In the genomic region with DNA sequence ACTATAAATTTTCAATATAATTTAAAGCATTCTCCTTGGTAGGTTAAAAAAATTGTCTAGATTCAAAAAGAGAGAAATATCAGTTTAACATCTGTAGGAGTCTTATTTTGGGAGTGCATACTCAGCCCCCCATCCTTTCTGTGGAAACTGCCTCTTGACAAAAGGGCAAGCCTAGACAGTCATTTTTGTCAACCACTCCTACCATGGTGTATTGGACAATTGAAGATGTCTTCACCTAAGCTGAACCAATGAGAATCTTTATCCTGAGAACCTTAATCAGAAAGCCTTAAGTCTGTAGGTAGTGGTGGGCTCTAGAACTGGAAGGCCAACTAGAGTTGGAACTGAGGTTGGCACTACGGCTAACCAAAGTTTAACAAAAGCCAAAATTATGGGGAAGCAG, we compare ENCODE assay signal across 27 cellular contexts.
A peak's percentile ranks its signal among the peaks of the same experiment; 100 is the strongest.
DNase-seq lines count a peak whose midpoint lies in the region; ATAC-seq, FAIRE-seq and TF ChIP-seq lines count a peak whose summit lies in the region.
"Had no signal": no experiment of that assay in that cellular context is flagged by ENCODE, and none has a peak within 500 bp of the region (broad histone marks: within the 10 kb centered on the region; RNA-seq: fewer than 3 reads in every experiment).

No MANE protein-coding gene starts in this region.

- H3K79me1 ChIP-seq in H9 (ENCODE audit: insufficient read depth, low read depth, low read length, poor library complexity, severe bottlenecking) = no peaks in the 10 kb centered on the region

- no peaks in the 10 kb centered on the region for H3K9me1 ChIP-seq in K562 (ENCODE audit: control insufficient read depth, insufficient read depth, low read length)

- no peak for TF ChIP-seq EP300 in K562 (IDR thresholded peaks at IDR 0.05; ENCODE audit: low read length)

- no peak overlapping the region for H3K27ac Mint-ChIP-seq in H9
- no peak overlapping the region for H3K27ac Mint-ChIP-seq in activated T-helper 17 cell treated with anti-CD3 and anti-CD28 coated beads, Interleukin-2, amount 50 U/mL, for 72 hours
- H3K27ac Mint-ChIP-seq: CD14-positive monocyte; CD4-positive, alpha-beta memory T cell; CD4-positive, CD25-positive, alpha-beta regulatory T cell; CD8-positive, alpha-beta memory T cell had no signal

- no peak overlapping the region for H3K4ac ChIP-seq in H9 (ENCODE audit: low read depth, low read length)

- intact Hi-C loops in HCT116 (cut with micrococcal nuclease) (no loop called here), K562 (cut with micrococcal nuclease) (no loop called here)

- BruUV-seq in HCT116 (replicated peaks; lab: Mats Ljungman, UMichigan) (no TSS peak), K562 (replicated peaks; lab: Mats Ljungman, UMichigan) (no TSS peak)

- TF ChIP-seq POLR2A in HCT116 (IDR thresholded peaks at IDR 0.05; ENCODE audit: borderline replicate concordance, extremely low read depth, insufficient read depth, insufficient read length) (no peak), K562 (conservative IDR thresholded peaks at IDR 0.05) (no peak)

- H2BK15ac ChIP-seq in H9 (ENCODE audit: low read depth, low read length) = no peak overlapping the region

- H3K4me1 ChIP-seq in H9 (ENCODE audit: insufficient read depth, low read length) = no peaks in the 10 kb centered on the region
- peaks cover 0 to 11% of the 10 kb centered on the region in 2 experiments; a peak in 3 of 4 replicates for H3K4me1 ChIP-seq in HCT116 (ENCODE audit: control insufficient read depth in 1 of 2, insufficient read depth in 2 of 2, low read length in 2 of 2)
- peaks cover 11% of the 10 kb centered on the region for H3K4me1 ChIP-seq in Loucy (ENCODE audit: insufficient read depth, low read length, poor library complexity, severe bottlenecking)
- peaks cover 0 to 5% of the 10 kb centered on the region in 2 experiments; a peak in 2 of 5 replicates for H3K4me1 ChIP-seq in K562 (replicated peaks in 1 of 2; ENCODE audit: control insufficient read depth in 2 of 2, insufficient read depth in 2 of 2, low read length in 2 of 2)
- H3K4me1 ChIP-seq: BE2C, BLaER1 had no signal

- H3K9me3 ChIP-seq in H9 (ENCODE audit: control insufficient read depth, low read depth, low read length) = no peaks in the 10 kb centered on the region
- no peaks in the 10 kb centered on the region for H3K9me3 ChIP-seq in HCT116 (ENCODE audit: control insufficient read depth in 1 of 2, insufficient read depth in 1 of 2, low read depth in 1 of 2, low read length in 2 of 2)
- H3K9me3 ChIP-seq in Loucy (ENCODE audit: insufficient read depth, low read depth, low read length) = no peaks in the 10 kb centered on the region
- H3K9me3 ChIP-seq in K562 (replicated peaks; ENCODE audit: control insufficient read depth, insufficient read depth, low read depth, low read length) = 0 out of 2 replicates have a peak, but pooled peaks cover 1% of the 10 kb centered on the region
- H3K9me3 ChIP-seq: BE2C, BLaER1 had no signal

- H3F3A ChIP-seq in Loucy (ENCODE audit: low read depth) = no peaks in the 10 kb centered on the region

- no peak overlapping the region for H2BK20ac ChIP-seq in H9 (ENCODE audit: low read depth, low read length, poor library complexity, severe bottlenecking)

- no peak overlapping the region for H3K18ac ChIP-seq in H9 (ENCODE audit: insufficient read length, low read depth, low read length)

- TF ChIP-seq RAD21 in HCT116 (IDR thresholded peaks at IDR 0.05; ENCODE audit: low read depth) (no peak), K562 (CRISPR knock-in tag; conservative IDR thresholded peaks at IDR 0.05 in 1 of 2, IDR thresholded peaks at IDR 0.05 in 1 of 2) (no peak)

- peaks cover 2 to 3% of the 10 kb centered on the region in 2 experiments for H3K4me1 Mint-ChIP-seq in H9
- H3K4me1 Mint-ChIP-seq in activated T-helper 17 cell treated with anti-CD3 and anti-CD28 coated beads, Interleukin-2, amount 50 U/mL, for 72 hours = peaks cover 5% of the 10 kb centered on the region
- H3K4me1 Mint-ChIP-seq: CD14-positive monocyte had no signal

- WGBS in H9 (ENCODE audit: extremely low coverage, insufficient read length, low lambda C conversion rate) = no CpG with 5 or more reads among the region's 1 CpG
- 93% methylated on average over 1 of the region's 1 CpG for WGBS in K562 (ENCODE audit: insufficient coverage, low coverage, missing lambda C conversion rate)

- CTCF ChIA-PET in HCT116 (lab: Charles Lee) = no interaction called here
- CTCF ChIA-PET in K562 (lab: Yijun Ruan, JAX; ENCODE audit: low intra/inter-chr PET ratio) = no interaction called here

- H2AFZ ChIP-seq in H9 (ENCODE audit: low read length) (no peak overlapping the region), HCT116 (ENCODE audit: low read depth, low read length, poor library complexity, severe bottlenecking) (peak overlapping the region; percentile 4), Loucy (ENCODE audit: low read length) (peak overlapping the region; percentile 49; the same call in 1 of the 2 replicates), K562 (ENCODE audit: low read depth, low read length) (0 out of 2 replicates have a peak overlapping the region, but pooled peaks have one; percentile 40)

- RAD21 ChIA-PET in HCT116 (lab: Charles Lee; ENCODE audit: low non-redundant PET in 1 of 2, low total read pairs in 2 of 2, uncharacterized antibody in 2 of 2, unreplicated experiment in 2 of 2) = no interaction called here

- FAIRE-seq in K562 (lab: Jason Lieb, UNC) = no peak
- FAIRE-seq: A204.1, G401.6, GM12892, GM18507 had no signal

- H3K4me3 Mint-ChIP-seq in H9 = no peak overlapping the region
- H3K4me3 Mint-ChIP-seq in activated T-helper 17 cell treated with anti-CD3 and anti-CD28 coated beads, Interleukin-2, amount 50 U/mL, for 72 hours = no peak overlapping the region
- H3K4me3 Mint-ChIP-seq: CD14-positive monocyte; CD4-positive, alpha-beta memory T cell; CD4-positive, CD25-positive, alpha-beta regulatory T cell; CD8-positive, alpha-beta memory T cell had no signal

- H3K23me2 ChIP-seq in H9 (ENCODE audit: insufficient read length, low read depth, low read length, poor library complexity, severe bottlenecking) = no peaks in the 10 kb centered on the region

- TF ChIP-seq CTCF in H9 (conservative IDR thresholded peaks at IDR 0.05) = no peak
- no peak for TF ChIP-seq CTCF in HCT116 (IDR thresholded peaks at IDR 0.05 in 2 of 3, conservative IDR thresholded peaks at IDR 0.05 in 1 of 3; ENCODE audit: borderline replicate concordance in 1 of 3, insufficient read depth in 1 of 3, low read depth in 2 of 3, low read length in 2 of 3)
- no peak for TF ChIP-seq CTCF in Loucy (conservative IDR thresholded peaks at IDR 0.05; ENCODE audit: low read length)
- no peak for TF ChIP-seq CTCF in K562 (IDR thresholded peaks at IDR 0.05 in 2 of 3, conservative IDR thresholded peaks at IDR 0.05 in 1 of 3; ENCODE audit: insufficient read depth in 2 of 3, low read depth in 1 of 3, low read length in 3 of 3)

- no peak overlapping the region for H4K8ac ChIP-seq in H9 (replicated peaks; ENCODE audit: insufficient read length, low read depth, low read length)

- H3K4me2 ChIP-seq in H9 (ENCODE audit: insufficient read depth, insufficient read length, low read length) (no peak overlapping the region), HCT116 (ENCODE audit: low read length) (no peak overlapping the region), Loucy (ENCODE audit: low read depth, low read length, poor library complexity, severe bottlenecking) (no peak overlapping the region), K562 (ENCODE audit: insufficient read depth, low read length) (no peak overlapping the region)
- H3K4me2 ChIP-seq: BLaER1 had no signal

- in situ Hi-C loops in K562 (cut with MboI) = no loop called here

- ATAC-seq in HCT116 = no peak
- ATAC-seq in K562 = no peak
- ATAC-seq in activated T-helper 17 cell treated with anti-CD3 and anti-CD28 coated beads, Interleukin-2, amount 50 U/mL, for 72 hours (replicated peaks) = no peak
- no peak for ATAC-seq in GM21529 (IDR thresholded peaks at IDR 0.05; ENCODE audit: unreplicated experiment)

- no peak for DNase-seq in H9
- DNase-seq in HCT116 (ENCODE audit: low read depth, low spot score) = no peak
- no peak for DNase-seq in K562 (ENCODE audit: extremely low read depth in 1 of 4, low spot score in 3 of 4)
- DNase-seq in HCEC 1CT = no peak
- DNase-seq in DMS53 treated with DMSO at 0.1 percent for 48 hours (lab: John Stamatoyannopoulos, UW; ENCODE audit: unreplicated experiment) = no peak
- DNase-seq: 8988T; ACHN; BE2C; C1 segment of cervical spinal cord; CD4-positive, alpha-beta memory T cell; CD4-positive, CD25-positive, alpha-beta regulatory T cell; CD8-positive, alpha-beta memory T cell; COR-L47; DMS 273 treated with DMSO at 0.1 percent for 48 hours; DMS153; DMS53; DMS79 treated with DMSO at 0.1 percent for 48 hours; GF-D8 had no signal

- H3K9ac ChIP-seq in H9 (ENCODE audit: extremely low read depth, insufficient read length, low read length) (no peak overlapping the region), HCT116 (ENCODE audit: low read length) (no peak overlapping the region), Loucy (ENCODE audit: low read depth, low read length, poor library complexity, severe bottlenecking) (no peak overlapping the region), K562 (ENCODE audit: insufficient read depth in 1 of 2, low read depth in 2 of 2, low read length in 2 of 2) (no peak overlapping the region)
- H3K9ac ChIP-seq: BLaER1 had no signal

- H3K56ac ChIP-seq in H9 (ENCODE audit: insufficient read length, low read depth, low read length) = no peak overlapping the region

- POLR2A ChIA-PET in HCT116 (lab: Charles Lee) (no interaction called here), K562 (lab: Yijun Ruan, JAX) (interaction anchor here (1.6 kb wide), 1 partner anchor 13 kb away, joined by 7 read pairs; no protein-coding TSS in a partner anchor)

- no peaks in the 10 kb centered on the region for H3K27me3 Mint-ChIP-seq in H9 (ENCODE audit: low read depth)
- H3K27me3 Mint-ChIP-seq in activated T-helper 17 cell treated with anti-CD3 and anti-CD28 coated beads, Interleukin-2, amount 50 U/mL, for 72 hours = peaks cover 9% of the 10 kb centered on the region

- no peak overlapping the region for H3T11ph ChIP-seq in H9 (ENCODE audit: low read length)

- no peak overlapping the region for H4K91ac ChIP-seq in H9 (ENCODE audit: insufficient read length, low read depth, low read length)

- H3K9me2 ChIP-seq in HCT116 (ENCODE audit: insufficient read depth) (no peaks in the 10 kb centered on the region), Loucy (replicated peaks; ENCODE audit: low read depth, low read length) (no peaks in the 10 kb centered on the region)

- H4K5ac ChIP-seq in H9 (ENCODE audit: insufficient read length, low read depth, low read length) = peak overlapping the region; percentile 53

- H3K4me3 ChIP-seq in HCT116 (replicated peaks in 1 of 2; ENCODE audit: low read depth in 1 of 2, low read length in 2 of 2) (no peak overlapping the region), Loucy (ENCODE audit: low read length, poor library complexity, severe bottlenecking) (no peak overlapping the region), K562 (no peak overlapping the region)
- H3K4me3 ChIP-seq: BLaER1 had no signal

- H4K20me1 ChIP-seq in H9 (ENCODE audit: control insufficient read depth, insufficient read depth, insufficient read length) = no peaks in the 10 kb centered on the region
- no peaks in the 10 kb centered on the region for H4K20me1 ChIP-seq in HCT116 (ENCODE audit: insufficient read depth)
- H4K20me1 ChIP-seq in Loucy (ENCODE audit: insufficient read depth, low read length, poor library complexity, severe bottlenecking) = no peaks in the 10 kb centered on the region
- H4K20me1 ChIP-seq in K562 (replicated peaks; ENCODE audit: control insufficient read depth, insufficient read depth, low read length) = no peaks in the 10 kb centered on the region
- H4K20me1 ChIP-seq: BLaER1 had no signal

- H3K27me3 ChIP-seq in H9 (ENCODE audit: insufficient read depth, low read length) = no peaks in the 10 kb centered on the region
- H3K27me3 ChIP-seq in HCT116 (ENCODE audit: insufficient read depth, low read length) = no peaks in the 10 kb centered on the region
- no peaks in the 10 kb centered on the region for H3K27me3 ChIP-seq in Loucy (ENCODE audit: insufficient read depth, low read length, poor library complexity, severe bottlenecking)
- H3K27me3 ChIP-seq in K562 (ENCODE audit: control insufficient read depth in 2 of 2, insufficient read depth in 2 of 2, low read length in 2 of 2) = no peaks in the 10 kb centered on the region
- H3K27me3 ChIP-seq: BE2C, BLaER1 had no signal

- no peak overlapping the region for H2BK5ac ChIP-seq in H9 (ENCODE audit: insufficient read length, low read length)

- H2BK12ac ChIP-seq in H9 (ENCODE audit: insufficient read length, low read depth, low read length) = no peak overlapping the region

- H3K27ac ChIP-seq in H9 (ENCODE audit: insufficient read length, low read depth, low read length) (no peak overlapping the region), HCT116 (ENCODE audit: low read depth, low read length) (no peak overlapping the region), K562 (ENCODE audit: extremely low read depth, low read depth, low read length) (no peak overlapping the region)
- H3K27ac ChIP-seq: BLaER1 had no signal

- H3K36me3 Mint-ChIP-seq in H9 (ENCODE audit: insufficient read depth in 1 of 3, low read depth in 3 of 3) = no peaks in the 10 kb centered on the region
- no peaks in the 10 kb centered on the region for H3K36me3 Mint-ChIP-seq in activated T-helper 17 cell treated with anti-CD3 and anti-CD28 coated beads, Interleukin-2, amount 50 U/mL, for 72 hours (ENCODE audit: low read depth)
- H3K36me3 Mint-ChIP-seq: CD14-positive monocyte; CD4-positive, alpha-beta memory T cell; CD4-positive, CD25-positive, alpha-beta regulatory T cell; CD8-positive, alpha-beta memory T cell had no signal

- no peak overlapping the region for H2AK5ac ChIP-seq in H9 (ENCODE audit: insufficient read length, low read length)

- H3K23ac ChIP-seq in H9 (ENCODE audit: insufficient read length, low read depth, low read length) = no peak overlapping the region

- no peak overlapping the region for H2BK120ac ChIP-seq in H9 (ENCODE audit: low read depth, low read length, poor library complexity, severe bottlenecking)

- no peaks in the 10 kb centered on the region for H3K79me2 ChIP-seq in H9 (ENCODE audit: insufficient read depth, low read length)
- H3K79me2 ChIP-seq in HCT116 (ENCODE audit: insufficient read depth, low read length) = no peaks in the 10 kb centered on the region
- H3K79me2 ChIP-seq in Loucy (ENCODE audit: insufficient read depth, low read length) = no peaks in the 10 kb centered on the region
- H3K79me2 ChIP-seq in K562 (ENCODE audit: control insufficient read depth, insufficient read depth, low read length) = no peaks in the 10 kb centered on the region

- no peak overlapping the region for H3K14ac ChIP-seq in H9 (ENCODE audit: insufficient read depth, low read length)

- H3K36me3 ChIP-seq in HCT116 (ENCODE audit: control insufficient read depth in 1 of 2, insufficient read depth in 2 of 2, low read length in 2 of 2) (no peaks in the 10 kb centered on the region), Loucy (ENCODE audit: insufficient read depth, low read length) (no peaks in the 10 kb centered on the region), K562 (ENCODE audit: control insufficient read depth, insufficient read depth, low read length) (no peaks in the 10 kb centered on the region)
- H3K36me3 ChIP-seq: BE2C, BLaER1 had no signal

- no peaks in the 10 kb centered on the region for H3K9me3 Mint-ChIP-seq in H9
- H3K9me3 Mint-ChIP-seq in activated T-helper 17 cell treated with anti-CD3 and anti-CD28 coated beads, Interleukin-2, amount 50 U/mL, for 72 hours = no peaks in the 10 kb centered on the region
- H3K9me3 Mint-ChIP-seq: CD4-positive, alpha-beta memory T cell had no signal
